ENCODE assay signal across 9 cellular contexts in the genomic region with DNA sequence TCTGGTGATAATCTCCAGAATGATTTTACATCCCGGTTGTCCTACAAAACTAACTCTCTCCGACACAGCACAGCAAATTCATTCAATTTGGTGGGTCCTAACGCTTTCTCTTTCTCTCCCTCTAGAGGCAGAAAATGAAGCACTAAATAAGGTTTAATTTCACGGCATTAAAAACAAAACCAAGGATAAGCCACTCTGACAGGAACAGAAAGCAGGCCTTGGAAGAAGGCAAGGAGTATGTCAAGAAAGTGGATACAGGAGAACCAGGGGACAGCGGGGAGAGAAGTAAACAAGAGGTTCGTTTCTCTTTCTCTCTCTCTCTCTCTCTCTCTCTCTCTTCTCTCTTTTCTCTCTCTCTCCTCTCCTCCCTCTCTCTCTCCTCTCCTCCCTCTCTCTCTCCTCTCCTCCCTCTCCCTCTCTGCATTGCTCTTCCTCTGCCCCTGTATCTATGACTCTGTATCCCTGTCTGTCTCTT. TPM values are rescaled to one million over a fixed set of nuclear protein-coding genes. Genes with fewer than 3 reads are reported as not detected.
DNase-seq lines count a peak whose midpoint lies in the region; ATAC-seq and TF ChIP-seq lines count a peak whose summit lies in the region.
"Had no signal": no experiment of that assay in that cellular context is flagged by ENCODE, and none has a peak within 500 bp of the region (broad histone marks: within the 10 kb centered on the region; RNA-seq: fewer than 3 reads in every experiment).

No MANE protein-coding gene starts in this region.

- H3K4me3 Mint-ChIP-seq in IgD-negative memory B cell, result peak overlapping the region; percentile 86 to 95 (median 90)
- peak overlapping the region; percentile 38 for H3K4me3 Mint-ChIP-seq in nephron progenitor cell

- H3K4me1 Mint-ChIP-seq in IgD-negative memory B cell, result peaks cover 76 to 84% (median 79%) of the 10 kb centered on the region in 3 donors
- H3K4me1 Mint-ChIP-seq in nephron progenitor cell, result peaks cover 57% of the 10 kb centered on the region

- DNase-seq in AG10803 (ENCODE audit: low read depth), result peak; percentile 69
- no peak for DNase-seq in colonic mucosa
- no peak for DNase-seq in nephron progenitor cell
- no peak for DNase-seq in HAP-1 (ENCODE audit: low spot score in 2 of 2)
- DNase-seq in activated effector memory CD4-positive, alpha-beta T cell treated with anti-CD3 and anti-CD28 coated beads, Interleukin-2, amount 50 U/mL, for 16 hours, result no peak
- DNase-seq: posterior cingulate gyrus had no signal

- H3K4me1 ChIP-seq in colonic mucosa, result no peaks in the 10 kb centered on the region
- H3K4me1 ChIP-seq in HAP-1, result no peaks in the 10 kb centered on the region

- peaks cover 4% of the 10 kb centered on the region for H3K36me3 Mint-ChIP-seq in IgD-negative memory B cell
- H3K36me3 Mint-ChIP-seq in nephron progenitor cell (ENCODE audit: low read depth), result peaks cover 22% of the 10 kb centered on the region

- H3K27me3 Mint-ChIP-seq in IgD-negative memory B cell (no peaks in the 10 kb centered on the region), nephron progenitor cell (ENCODE audit: low read depth, poor library complexity) (peaks cover 25% of the 10 kb centered on the region)

- peak overlapping the region; percentile 49 for H3K4me3 ChIP-seq in AG10803 (ENCODE audit: low read length)
- H3K4me3 ChIP-seq in colonic mucosa, result no peak overlapping the region
- no peak overlapping the region for H3K4me3 ChIP-seq in HAP-1

- no peak overlapping the region for H3K9ac ChIP-seq in colonic mucosa (ENCODE audit: low read depth in 2 of 2, low read length in 2 of 2)

- H3K36me3 ChIP-seq in colonic mucosa, result no peaks in the 10 kb centered on the region
- no peaks in the 10 kb centered on the region for H3K36me3 ChIP-seq in HAP-1 (replicated peaks)

- no peak for ATAC-seq in HG02642 (IDR thresholded peaks at IDR 0.05; ENCODE audit: poor library complexity, unreplicated experiment)
- no peak for ATAC-seq in GM21619 (IDR thresholded peaks at IDR 0.05; ENCODE audit: unreplicated experiment)

- H3K27ac Mint-ChIP-seq in IgD-negative memory B cell (peak overlapping the region; percentile 91 to 98 (median 92)), nephron progenitor cell (peak overlapping the region; percentile 94)

- peak overlapping the region; percentile 22 for H3K27ac ChIP-seq in colonic mucosa

- intact Hi-C loops in colonic mucosa (cut with DNase I), result no loop called here

- no peaks in the 10 kb centered on the region for H3K9me3 Mint-ChIP-seq in IgD-negative memory B cell
- peaks cover 10% of the 10 kb centered on the region for H3K9me3 Mint-ChIP-seq in nephron progenitor cell

- TF ChIP-seq CTCF in AG10803 (conservative IDR thresholded peaks at IDR 0.05; ENCODE audit: low read length), result peak; percentile 71
- no peak for TF ChIP-seq CTCF in colonic mucosa (IDR thresholded peaks at IDR 0.05)
- TF ChIP-seq CTCF in nephron progenitor cell (IDR thresholded peaks at IDR 0.05), result no peak

- in situ Hi-C loops in HAP-1 (cut with MboI; ENCODE audit: low sequenced_read_pairs), result no loop called here

- H3K9me3 ChIP-seq in colonic mucosa (no peaks in the 10 kb centered on the region), HAP-1 (no peaks in the 10 kb centered on the region)

- H3K27me3 ChIP-seq in colonic mucosa, result no peaks in the 10 kb centered on the region
- peaks cover 22% of the 10 kb centered on the region for H3K27me3 ChIP-seq in HAP-1 (ENCODE audit: low read depth)

RNA-seq across cellular contexts. Expression of a gene that starts 49.8 kb away (rescaled TPM):
- polyA plus RNA-seq in IgD-negative memory B cell, result 47.0 TPM
- 1 to 10 TPM; 1.5 to 4.8 TPM for total RNA-seq in colonic mucosa
